Comparison of ENCODE assay signal across 30 cellular contexts in the genomic region with DNA sequence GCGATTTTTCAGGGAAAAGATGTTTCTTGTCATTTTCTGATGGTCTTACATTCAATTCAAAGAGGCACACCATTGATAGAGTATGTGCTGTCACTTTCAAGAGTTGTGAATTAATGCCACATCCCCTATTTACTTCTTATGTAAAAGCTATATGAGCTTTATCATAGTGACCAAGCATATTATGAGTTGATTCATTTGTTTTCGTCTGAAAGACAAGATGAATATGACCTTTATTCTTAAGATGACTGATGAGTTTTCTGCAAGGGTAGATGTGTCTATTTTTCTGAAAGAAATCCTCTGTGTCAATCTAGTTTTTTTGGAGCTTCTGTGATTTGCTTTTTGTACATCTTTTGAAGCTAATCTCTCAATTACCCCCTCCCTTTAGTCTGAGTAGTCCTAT.
"Had no signal": no experiment of that assay in that cellular context is flagged by ENCODE, and none has a peak within 500 bp of the region (broad histone marks: within the 10 kb centered on the region; RNA-seq: fewer than 3 reads in every experiment).

No MANE protein-coding gene starts in this region.

- H3K27ac ChIP-seq: ascending aorta, cardiac muscle cell, VCaP had no signal

- DNase-seq: activated B cell treated with CpG ODN at 0.5 μM for 24 hours; activated CD4-positive, alpha-beta memory T cell treated with anti-CD3 and anti-CD28 coated beads for 36 hours; activated CD4-positive, alpha-beta T cell treated with anti-CD3 and anti-CD28 coated beads for 4 hours; activated CD4-positive, alpha-beta T cell treated with anti-CD3 and anti-CD28 coated beads, Interleukin-2, amount 10 ng/mL, durations not matched to agents 24 days and 14 days; activated CD4-positive, alpha-beta T cell treated with anti-CD3 and anti-CD28 coated beads, Interleukin-2, amount 50 U/mL, for 1 hour; activated CD4-positive, alpha-beta T cell treated with anti-CD3 and anti-CD28 coated beads, Interleukin-2, amount 50 U/mL, for 4 hours; activated CD4-positive, CD25-positive, alpha-beta regulatory T cell treated with anti-CD3 and anti-CD28 coated beads, Interleukin-2, amount 50 U/mL, for 72 hours; activated CD8-positive, alpha-beta memory T cell treated with anti-CD3 and anti-CD28 coated beads, Interleukin-2, amount 50 U/mL, for 4 hours; activated CD8-positive, alpha-beta T cell treated with anti-CD3 and anti-CD28 coated beads for 36 hours; activated effector memory CD4-positive, alpha-beta T cell treated with anti-CD3 and anti-CD28 coated beads, Interleukin-2, amount 50 U/mL, for 16 hours; activated naive CD4-positive, alpha-beta T cell treated with anti-CD3 and anti-CD28 coated beads, Interleukin-2, amount 10 ng/mL, durations not matched to agents 7 days and 5 days; activated naive CD4-positive, alpha-beta T cell treated with Interleukin-2 at 50 U/mL for 16 hours; activated naive CD8-positive, alpha-beta T cell treated with anti-CD3 and anti-CD28 coated beads, Interleukin-2, amount 10 ng/mL, durations not matched to agents 7 days and 5 days; activated naive CD8-positive, alpha-beta T cell treated with anti-CD3 and anti-CD28 coated beads, Interleukin-2, amount 50 U/mL, for 24 hours; activated T-cell treated with anti-CD3 and anti-CD28 coated beads for 4 hours; activated T-cell treated with anti-CD3 and anti-CD28 coated beads, Interleukin-2, amount 50 U/mL, for 1 hour; activated T-cell treated with anti-CD3 and anti-CD28 coated beads, Interleukin-2, amount 50 U/mL, for 4 hours; activated T-cell treated with anti-CD3 and anti-CD28 coated beads, Interleukin-2, amount 50 U/mL, for 72 hours; amygdala; anterior cingulate cortex; caudate nucleus; cerebellar nuclear complex; T-helper 2 cell; T-helper 9 cell had no signal

- H3K4me3 ChIP-seq: ascending aorta, cardiac muscle cell had no signal

- FAIRE-seq: bronchial epithelial cell, TTC549 had no signal

- H3K4me1 ChIP-seq: ascending aorta had no signal

- H3K36me3 ChIP-seq: ascending aorta, cardiac muscle cell had no signal

- H3K27me3 ChIP-seq: ascending aorta, cardiac muscle cell had no signal

- H3K9me3 ChIP-seq: ascending aorta had no signal

- ATAC-seq: activated CD8-positive, alpha-beta T cell treated with anti-CD3 and anti-CD28 coated beads for 36 hours; activated naive CD8-positive, alpha-beta T cell treated with anti-CD3 and anti-CD28 coated beads, Interleukin-2, amount 50 U/mL, for 24 hours; activated T-cell treated with anti-CD3 and anti-CD28 coated beads, Interleukin-2, amount 50 U/mL, for 4 hours; activated T-cell treated with anti-CD3 and anti-CD28 coated beads, Interleukin-2, amount 50 U/mL, for 72 hours; activated T-helper 17 cell treated with anti-CD3 and anti-CD28 coated beads, Interleukin-2, amount 50 U/mL, for 72 hours had no signal
